Comparison of ENCODE assay signal across 19 cellular contexts in the genomic region with DNA sequence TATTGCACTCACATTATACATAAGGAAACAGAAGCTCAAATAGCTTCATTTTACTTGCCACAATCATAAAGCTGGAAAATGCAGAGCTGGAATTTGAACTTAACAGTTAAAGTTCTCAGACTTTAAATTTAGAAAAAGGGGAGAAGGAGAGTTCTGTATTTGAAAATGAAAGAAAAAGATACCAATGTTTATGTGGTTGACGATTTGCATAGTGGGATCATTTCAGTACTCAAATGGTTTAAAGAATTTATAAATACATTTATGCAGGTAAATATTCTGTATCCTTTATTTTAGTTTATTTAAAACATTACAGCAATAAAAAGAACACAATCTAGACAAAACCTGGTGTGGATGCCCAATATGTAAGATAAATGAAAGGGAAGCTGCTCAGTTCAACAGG. TPM values are rescaled to one million over a fixed set of nuclear protein-coding genes. Genes with fewer than 3 reads are reported as not detected.
DNase-seq lines count a peak whose midpoint lies in the region; ATAC-seq and TF ChIP-seq lines count a peak whose summit lies in the region.
"Had no signal": no experiment of that assay in that cellular context is flagged by ENCODE, and none has a peak within 500 bp of the region (broad histone marks: within the 10 kb centered on the region; RNA-seq: fewer than 3 reads in every experiment).

No MANE protein-coding gene starts in this region.

- CTCF ChIA-PET in OCI-LY7 (lab: Charles Lee; ENCODE audit: unreplicated experiment): no interaction called here
- CTCF ChIA-PET in activated naive CD4-positive, alpha-beta T cell treated with anti-CD3 and anti-CD28 coated beads, Interleukin-2, amount 10 ng/mL, durations not matched to agents 7 days and 5 days (lab: Charles Lee): interaction anchor here (1.0 to 3.4 kb wide), 4 partner anchors 11 to 71 kb away, joined by 3 to 13 read pairs (median 8); no protein-coding TSS in a partner anchor

- H3K4me1 Mint-ChIP-seq in stimulated activated naive CD8-positive, alpha-beta T cell treated with anti-CD3 and anti-CD28 coated beads, Interleukin-15, amount 100 ng/mL, for 72 hours: peaks cover 66% of the 10 kb centered on the region
- peaks cover 25% of the 10 kb centered on the region for H3K4me1 Mint-ChIP-seq in activated naive CD4-positive, alpha-beta T cell treated with anti-CD3 and anti-CD28 coated beads, Interleukin-2, amount 10 ng/mL, durations not matched to agents 7 days and 5 days
- H3K4me1 Mint-ChIP-seq in activated T-cell treated with anti-CD3 and anti-CD28 coated beads, Interleukin-2, amount 50 U/mL, for 24 hours (ENCODE audit: low read depth): peaks cover 58% of the 10 kb centered on the region
- H3K4me1 Mint-ChIP-seq: central memory CD8-positive, alpha-beta T cell had no signal

- H2AFZ ChIP-seq in OCI-LY7 (ENCODE audit: low read length): no peak overlapping the region
- H2AFZ ChIP-seq: neural progenitor cell had no signal

- no peaks in the 10 kb centered on the region for H3K79me2 ChIP-seq in OCI-LY7 (ENCODE audit: insufficient read depth, low read depth, low read length)

- peak overlapping the region; percentile 29 to 67 for H3K27ac Mint-ChIP-seq in stimulated activated naive CD8-positive, alpha-beta T cell treated with anti-CD3 and anti-CD28 coated beads, Interleukin-15, amount 100 ng/mL, for 72 hours
- no peak overlapping the region for H3K27ac Mint-ChIP-seq in activated naive CD4-positive, alpha-beta T cell treated with anti-CD3 and anti-CD28 coated beads, Interleukin-2, amount 10 ng/mL, durations not matched to agents 7 days and 5 days
- no peak overlapping the region for H3K27ac Mint-ChIP-seq in activated T-cell treated with anti-CD3 and anti-CD28 coated beads, Interleukin-2, amount 50 U/mL, for 24 hours
- H3K27ac Mint-ChIP-seq: activated CD4-positive, alpha-beta T cell treated with anti-CD3 and anti-CD28 coated beads, Interleukin-2, amount 10 ng/mL, durations not matched to agents 7 days and 5 days; memory B cell; neural progenitor cell had no signal

- no peak overlapping the region for H3K27ac ChIP-seq in OCI-LY7 (ENCODE audit: low read depth, low read length, poor library complexity, severe bottlenecking)
- H3K27ac ChIP-seq: epithelial cell of prostate, neural progenitor cell, testis had no signal

- peak overlapping the region in 1 of 2 donors; percentile 50 for H3K4me3 Mint-ChIP-seq in stimulated activated naive CD8-positive, alpha-beta T cell treated with anti-CD3 and anti-CD28 coated beads, Interleukin-15, amount 100 ng/mL, for 72 hours
- H3K4me3 Mint-ChIP-seq in activated naive CD4-positive, alpha-beta T cell treated with anti-CD3 and anti-CD28 coated beads, Interleukin-2, amount 10 ng/mL, durations not matched to agents 7 days and 5 days: no peak overlapping the region
- H3K4me3 Mint-ChIP-seq in activated T-cell treated with anti-CD3 and anti-CD28 coated beads, Interleukin-2, amount 50 U/mL, for 24 hours: no peak overlapping the region
- H3K4me3 Mint-ChIP-seq: activated CD4-positive, alpha-beta T cell treated with anti-CD3 and anti-CD28 coated beads, Interleukin-2, amount 10 ng/mL, durations not matched to agents 7 days and 5 days; central memory CD8-positive, alpha-beta T cell; memory B cell; neural progenitor cell had no signal

- no peaks in the 10 kb centered on the region for H3K9me3 ChIP-seq in OCI-LY7 (ENCODE audit: low read length)
- H3K9me3 ChIP-seq: testis had no signal

- H3K9me2 ChIP-seq in OCI-LY7 (ENCODE audit: insufficient read depth, low read length): no peaks in the 10 kb centered on the region

- no peaks in the 10 kb centered on the region for H3K36me3 Mint-ChIP-seq in activated naive CD4-positive, alpha-beta T cell treated with anti-CD3 and anti-CD28 coated beads, Interleukin-2, amount 10 ng/mL, durations not matched to agents 7 days and 5 days
- no peaks in the 10 kb centered on the region for H3K36me3 Mint-ChIP-seq in activated T-cell treated with anti-CD3 and anti-CD28 coated beads, Interleukin-2, amount 50 U/mL, for 24 hours (ENCODE audit: low read depth)
- H3K36me3 Mint-ChIP-seq: CD8-positive, alpha-beta memory T cell; memory B cell; neural progenitor cell had no signal

- POLR2A ChIA-PET in OCI-LY7 (lab: Charles Lee): no interaction called here

- BruUV-seq in OCI-LY7 (replicated peaks; lab: Mats Ljungman, UMichigan): no TSS peak

- intact Hi-C loops in OCI-LY7 (cut with micrococcal nuclease; ENCODE audit: unreplicated experiment): no loop called here

- ATAC-seq in stimulated activated naive CD8-positive, alpha-beta T cell treated with anti-CD3 and anti-CD28 coated beads, Interleukin-15, amount 100 ng/mL, for 72 hours: no peak
- ATAC-seq in stimulated activated naive CD8-positive, alpha-beta T cell treated with anti-CD3 and anti-CD28 coated beads, Interleukin-15, Interleukin-2, amounts not matched to agents 100 U/mL and 50 U/mL, for 24 hours: no peak
- ATAC-seq in HG02610 (IDR thresholded peaks at IDR 0.05; ENCODE audit: unreplicated experiment) (peak; percentile 51), HG03565 (IDR thresholded peaks at IDR 0.05; ENCODE audit: unreplicated experiment) (peak; percentile 56)
- ATAC-seq: right cardiac atrium had no signal

- no peaks in the 10 kb centered on the region for H3K36me3 ChIP-seq in OCI-LY7 (ENCODE audit: insufficient read depth, low read length)
- H3K36me3 ChIP-seq: neural progenitor cell had no signal

- no peak for TF ChIP-seq CTCF in OCI-LY7 (conservative IDR thresholded peaks at IDR 0.05; ENCODE audit: low read length)

- H4K20me1 ChIP-seq in OCI-LY7 (ENCODE audit: insufficient read depth, low read length): no peaks in the 10 kb centered on the region

- no peak overlapping the region for H3K4me2 ChIP-seq in OCI-LY7 (ENCODE audit: low read length)
- H3K4me2 ChIP-seq: neural progenitor cell had no signal

- H3K27me3 Mint-ChIP-seq in stimulated activated naive CD8-positive, alpha-beta T cell treated with anti-CD3 and anti-CD28 coated beads, Interleukin-15, amount 100 ng/mL, for 72 hours: no peaks in the 10 kb centered on the region
- H3K27me3 Mint-ChIP-seq in activated naive CD4-positive, alpha-beta T cell treated with anti-CD3 and anti-CD28 coated beads, Interleukin-2, amount 10 ng/mL, durations not matched to agents 7 days and 5 days: peaks cover 3% of the 10 kb centered on the region
- H3K27me3 Mint-ChIP-seq in activated T-cell treated with anti-CD3 and anti-CD28 coated beads, Interleukin-2, amount 50 U/mL, for 24 hours: no peaks in the 10 kb centered on the region
- H3K27me3 Mint-ChIP-seq: activated CD4-positive, alpha-beta T cell treated with anti-CD3 and anti-CD28 coated beads, Interleukin-2, amount 10 ng/mL, durations not matched to agents 7 days and 5 days; CD8-positive, alpha-beta memory T cell; central memory CD8-positive, alpha-beta T cell had no signal

- H3K4me3 ChIP-seq in OCI-LY7 (ENCODE audit: low read depth, low read length, poor library complexity, severe bottlenecking): no peak overlapping the region
- H3K4me3 ChIP-seq: neural progenitor cell, testis had no signal

- H3K4me1 ChIP-seq in OCI-LY7 (ENCODE audit: insufficient read depth, low read length, poor library complexity, severe bottlenecking): no peaks in the 10 kb centered on the region

- H3K9me3 Mint-ChIP-seq in stimulated activated naive CD8-positive, alpha-beta T cell treated with anti-CD3 and anti-CD28 coated beads, Interleukin-15, amount 100 ng/mL, for 72 hours: peaks cover 0 to 6% of the 10 kb centered on the region in 2 donors
- no peaks in the 10 kb centered on the region for H3K9me3 Mint-ChIP-seq in activated naive CD4-positive, alpha-beta T cell treated with anti-CD3 and anti-CD28 coated beads, Interleukin-2, amount 10 ng/mL, durations not matched to agents 7 days and 5 days
- no peaks in the 10 kb centered on the region for H3K9me3 Mint-ChIP-seq in activated T-cell treated with anti-CD3 and anti-CD28 coated beads, Interleukin-2, amount 50 U/mL, for 24 hours
- H3K9me3 Mint-ChIP-seq: activated CD4-positive, alpha-beta T cell treated with anti-CD3 and anti-CD28 coated beads, Interleukin-2, amount 10 ng/mL, durations not matched to agents 7 days and 5 days; CD8-positive, alpha-beta memory T cell; central memory CD8-positive, alpha-beta T cell; memory B cell; neural progenitor cell had no signal

- no peak for DNase-seq in stimulated activated naive CD8-positive, alpha-beta T cell treated with anti-CD3 and anti-CD28 coated beads, Interleukin-15, amount 100 ng/mL, for 72 hours
- DNase-seq in stimulated activated naive CD8-positive, alpha-beta T cell treated with anti-CD3 and anti-CD28 coated beads, Interleukin-15, Interleukin-2, amounts not matched to agents 100 U/mL and 50 U/mL, for 24 hours: no peak
- DNase-seq in cerebellar nuclear complex (lab: John Stamatoyannopoulos, UW) (no peak), OCI-LY7 (ENCODE audit: low spot score) (no peak)
- no peak for DNase-seq in activated naive CD4-positive, alpha-beta T cell treated with anti-CD3 and anti-CD28 coated beads, Interleukin-2, amount 10 ng/mL, durations not matched to agents 7 days and 5 days
- no peak for DNase-seq in activated T-cell treated with anti-CD3 and anti-CD28 coated beads, Interleukin-2, amount 50 U/mL, for 24 hours
- DNase-seq: activated CD4-positive, alpha-beta T cell treated with anti-CD3 and anti-CD28 coated beads, Interleukin-2, amount 10 ng/mL, durations not matched to agents 7 days and 5 days; CD8-positive, alpha-beta memory T cell; NCI-H1105; NCI-H2171; right cardiac atrium; Right ventricle myocardium superior; testis had no signal

RNA-seq across cellular contexts. Expression of gene STAT4, which starts 25.5 kb away (rescaled TPM):
- total RNA-seq in OCI-LY7 (2014; rRNA removed; shearing (Covaris generic)): not detected in 2 replicates
- not detected in 2 replicates for total RNA-seq in OCI-LY7 (2022)

Comparison
In these comparisons a context has a peak if more than half of its experiments do, and no peak if none do; other contexts are left out.
1. ATAC-seq: peak in HG02610 (single experiment) and HG03565 (single experiment); none in stimulated activated naive CD8-positive, alpha-beta T cell treated with anti-CD3 and anti-CD28 coated beads, Interleukin-15, amount 100 ng/mL, for 72 hours (single experiment) and stimulated activated naive CD8-positive, alpha-beta T cell treated with anti-CD3 and anti-CD28 coated beads, Interleukin-15, Interleukin-2, amounts not matched to agents 100 U/mL and 50 U/mL, for 24 hours (single experiment).
2. H3K27ac Mint-ChIP-seq: peak in stimulated activated naive CD8-positive, alpha-beta T cell treated with anti-CD3 and anti-CD28 coated beads, Interleukin-15, amount 100 ng/mL, for 72 hours (2 of 2); none in activated naive CD4-positive, alpha-beta T cell treated with anti-CD3 and anti-CD28 coated beads, Interleukin-2, amount 10 ng/mL, durations not matched to agents 7 days and 5 days (single experiment) and activated T-cell treated with anti-CD3 and anti-CD28 coated beads, Interleukin-2, amount 50 U/mL, for 24 hours (single experiment).